In the genomic region with DNA sequence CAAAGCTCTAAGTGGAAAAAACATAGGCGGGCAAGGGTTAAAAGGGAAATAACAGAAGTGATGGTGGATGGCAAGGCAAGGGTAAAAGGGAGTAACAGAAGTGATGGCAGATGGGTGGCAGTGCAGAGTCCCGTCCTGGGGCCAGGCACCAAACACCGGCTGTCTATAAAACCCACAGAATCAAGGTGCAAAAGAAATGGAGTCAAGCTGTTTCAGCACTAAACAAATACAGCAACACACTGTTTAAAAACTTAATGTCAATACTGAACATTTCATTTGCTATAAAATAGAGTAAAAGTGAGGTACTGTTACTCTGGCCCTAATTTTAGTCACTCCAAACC, we compare ENCODE assay signal across 1 cellular context.
TF ChIP-seq lines count a peak whose summit lies in the region.

No MANE protein-coding gene starts in this region.

TF ChIP-seq in A549, 52 proteins besides CTCF, POLR2A, EP300 and RAD21 (continued from another document):
- TF ChIP-seq, protein P1, sequence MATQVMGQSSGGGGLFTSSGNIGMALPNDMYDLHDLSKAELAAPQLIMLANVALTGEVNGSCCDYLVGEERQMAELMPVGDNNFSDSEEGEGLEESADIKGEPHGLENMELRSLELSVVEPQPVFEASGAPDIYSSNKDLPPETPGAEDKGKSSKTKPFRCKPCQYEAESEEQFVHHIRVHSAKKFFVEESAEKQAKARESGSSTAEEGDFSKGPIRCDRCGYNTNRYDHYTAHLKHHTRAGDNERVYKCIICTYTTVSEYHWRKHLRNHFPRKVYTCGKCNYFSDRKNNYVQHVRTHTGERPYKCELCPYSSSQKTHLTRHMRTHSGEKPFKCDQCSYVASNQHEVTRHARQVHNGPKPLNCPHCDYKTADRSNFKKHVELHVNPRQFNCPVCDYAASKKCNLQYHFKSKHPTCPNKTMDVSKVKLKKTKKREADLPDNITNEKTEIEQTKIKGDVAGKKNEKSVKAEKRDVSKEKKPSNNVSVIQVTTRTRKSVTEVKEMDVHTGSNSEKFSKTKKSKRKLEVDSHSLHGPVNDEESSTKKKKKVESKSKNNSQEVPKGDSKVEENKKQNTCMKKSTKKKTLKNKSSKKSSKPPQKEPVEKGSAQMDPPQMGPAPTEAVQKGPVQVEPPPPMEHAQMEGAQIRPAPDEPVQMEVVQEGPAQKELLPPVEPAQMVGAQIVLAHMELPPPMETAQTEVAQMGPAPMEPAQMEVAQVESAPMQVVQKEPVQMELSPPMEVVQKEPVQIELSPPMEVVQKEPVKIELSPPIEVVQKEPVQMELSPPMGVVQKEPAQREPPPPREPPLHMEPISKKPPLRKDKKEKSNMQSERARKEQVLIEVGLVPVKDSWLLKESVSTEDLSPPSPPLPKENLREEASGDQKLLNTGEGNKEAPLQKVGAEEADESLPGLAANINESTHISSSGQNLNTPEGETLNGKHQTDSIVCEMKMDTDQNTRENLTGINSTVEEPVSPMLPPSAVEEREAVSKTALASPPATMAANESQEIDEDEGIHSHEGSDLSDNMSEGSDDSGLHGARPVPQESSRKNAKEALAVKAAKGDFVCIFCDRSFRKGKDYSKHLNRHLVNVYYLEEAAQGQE (IDR thresholded peaks at IDR 0.05), result no peak
- no peak for TF ChIP-seq FOXS1 (CRISPR knock-in tag; IDR thresholded peaks at IDR 0.05)
- TF ChIP-seq ZNF302 (CRISPR knock-in tag; IDR thresholded peaks at IDR 0.05), result no peak
- no peak for TF ChIP-seq BHLHE40 (IDR thresholded peaks at IDR 0.05; ENCODE audit: low read depth, low read length)
- no peak for TF ChIP-seq HEYL (CRISPR knock-in tag; IDR thresholded peaks at IDR 0.05)
- TF ChIP-seq ESRRA (IDR thresholded peaks at IDR 0.05; ENCODE audit: borderline replicate concordance, low read length), result no peak
TF ChIP-seq in A549: peak in this region for 0.
